1 cellular context compared by ENCODE assay signal in genomic region chr16:29774730-29775129, GRCh38.
TF ChIP-seq lines count a peak whose summit lies in the region.

No MANE protein-coding gene starts in this region.

TF ChIP-seq in K562, 482 proteins besides CTCF, POLR2A, EP300 and RAD21:
- TF ChIP-seq ZNF134 (CRISPR knock-in tag; conservative IDR thresholded peaks at IDR 0.05) (peak; percentile 69), MBD1 (CRISPR knock-in tag; IDR thresholded peaks at IDR 0.05) (no peak), TCF15 (CRISPR knock-in tag; IDR thresholded peaks at IDR 0.05) (no peak), U2AF2 (optimal IDR thresholded peaks at IDR 0.05; ENCODE audit: low read depth, low read length) (no peak)
